ENCODE assay signal across 14 cellular contexts in the genomic region with DNA sequence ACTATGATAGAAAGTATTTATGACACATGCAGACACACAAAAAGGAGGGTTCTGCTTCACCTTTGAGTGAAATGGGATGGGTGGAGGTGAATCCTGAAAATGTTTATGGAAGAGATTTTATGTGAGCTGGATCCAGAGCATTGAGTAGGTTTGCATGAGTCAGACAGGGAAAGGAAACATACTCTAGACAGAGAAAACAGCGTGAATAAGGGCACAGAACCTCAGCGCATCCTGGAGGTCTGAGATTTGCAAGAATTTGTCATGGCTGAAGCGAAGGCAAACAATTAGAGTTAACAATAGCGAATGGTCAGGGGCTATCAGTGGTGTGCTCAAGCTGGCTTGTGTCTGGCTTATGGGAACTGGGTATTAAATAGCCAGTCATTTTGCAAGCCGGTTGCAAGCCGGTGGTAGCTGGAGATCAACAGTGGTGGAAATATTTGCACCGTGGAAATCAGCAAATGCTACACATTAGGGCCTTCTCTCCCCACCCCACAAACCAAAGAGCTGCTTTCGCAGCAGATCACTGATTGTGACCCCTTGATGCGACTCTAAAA. TPM values are rescaled to one million over a fixed set of nuclear protein-coding genes. Genes with fewer than 3 reads are reported as not detected.
DNase-seq lines count a peak whose midpoint lies in the region; ATAC-seq and TF ChIP-seq lines count a peak whose summit lies in the region.
"Had no signal": no experiment of that assay in that cellular context is flagged by ENCODE, and none has a peak within 500 bp of the region (broad histone marks: within the 10 kb centered on the region; RNA-seq: fewer than 3 reads in every experiment).

No MANE protein-coding gene starts in this region.

- H3K9ac ChIP-seq in PC-3 (ENCODE audit: low read length): no peak overlapping the region

- no peak overlapping the region for H3K4me3 ChIP-seq in PC-3 (ENCODE audit: low read length)
- H3K4me3 ChIP-seq in right atrium auricular region: no peak overlapping the region
- H3K4me3 ChIP-seq: left lung had no signal

- TF ChIP-seq CTCF in PC-3 (conservative IDR thresholded peaks at IDR 0.05; ENCODE audit: low read depth, low read length): no peak
- no peak for TF ChIP-seq CTCF in right atrium auricular region (IDR thresholded peaks at IDR 0.05)

- H3K9me3 ChIP-seq in PC-3 (ENCODE audit: low read length) (no peaks in the 10 kb centered on the region), right atrium auricular region (no peaks in the 10 kb centered on the region)
- H3K9me3 ChIP-seq: left lung had no signal

- H3K4me2 ChIP-seq in PC-3 (ENCODE audit: low read length): 0 out of 2 replicates have a peak overlapping the region, but pooled peaks have one; percentile 6

- no peaks in the 10 kb centered on the region for H3F3A ChIP-seq in PC-3 (ENCODE audit: low read length, unreplicated experiment)

- intact Hi-C loops in PC-3 (cut with micrococcal nuclease): no loop called here

- H3K9me2 ChIP-seq in PC-3 (replicated peaks; ENCODE audit: low read length): no peaks in the 10 kb centered on the region

- no peaks in the 10 kb centered on the region for H3K27me3 ChIP-seq in PC-3 (ENCODE audit: low read length)
- no peaks in the 10 kb centered on the region for H3K27me3 ChIP-seq in right atrium auricular region
- H3K27me3 ChIP-seq: left lung had no signal

- no peak overlapping the region for H2AFZ ChIP-seq in PC-3 (ENCODE audit: low read length)

- H4K20me1 ChIP-seq in PC-3 (ENCODE audit: low read length): no peaks in the 10 kb centered on the region

- no peaks in the 10 kb centered on the region for H3K79me2 ChIP-seq in PC-3 (ENCODE audit: low read length)

- CTCF ChIA-PET in PC-3 (lab: Charles Lee): no interaction called here

- H3K27ac ChIP-seq in PC-3 (ENCODE audit: low read length) (0 out of 2 replicates have a peak overlapping the region, but pooled peaks have one; percentile 1), right atrium auricular region (no peak overlapping the region)
- H3K27ac ChIP-seq: left lung, VCaP had no signal

- no TSS peak for BruUV-seq in PC-3 (replicated peaks; lab: Mats Ljungman, UMichigan)

- peak; percentile 98 for ATAC-seq in PC-3
- ATAC-seq: left lung had no signal

- POLR2A ChIA-PET in PC-3 (lab: Charles Lee; ENCODE audit: unreplicated experiment): no interaction called here

- no peaks in the 10 kb centered on the region for H3K36me3 ChIP-seq in PC-3 (ENCODE audit: low read depth, low read length)
- H3K36me3 ChIP-seq in right atrium auricular region: no peaks in the 10 kb centered on the region
- H3K36me3 ChIP-seq: left lung had no signal

- H3K4me1 ChIP-seq in PC-3 (ENCODE audit: insufficient read depth, low read length): peaks cover 12% of the 10 kb centered on the region
- H3K4me1 ChIP-seq in right atrium auricular region: peaks cover 0 to 7% of the 10 kb centered on the region in 2 donors
- H3K4me1 ChIP-seq: left lung had no signal

- peak; percentile 44 for DNase-seq in ELR (ENCODE audit: low read depth)
- peak; percentile 2 for DNase-seq in HCEC 1CT
- peak; percentile 78 for DNase-seq in PC-3
- DNase-seq in kidney tubule cell (ENCODE audit: low spot score): peak; percentile 26
- DNase-seq in activated naive CD4-positive, alpha-beta T cell treated with anti-CD3 and anti-CD28 coated beads, Interleukin-2, amount 50 U/mL, for 16 hours: no peak
- DNase-seq in occipital lobe (lab: John Stamatoyannopoulos, UW): no peak
- DNase-seq in right atrium auricular region (ENCODE audit: low spot score): no peak
- no peak for DNase-seq in stimulated activated CD4-positive, alpha-beta T cell treated with anti-CD3 and anti-CD28 coated beads, Interleukin-2, amount 100 ng/mL, for 24 hours
- DNase-seq: ACHN; left lung; NCI-H524; SHP77 treated with DMSO at 0.1 percent for 48 hours; stimulated activated CD8-positive, alpha-beta memory T cell treated with anti-CD3 and anti-CD28 coated beads, Interleukin-4, amount 100 ng/mL, for 48 hours had no signal

RNA-seq across cellular contexts. Expression of a gene that starts 36.4 kb away (rescaled TPM):
- total RNA-seq in PC-3 (2014; rRNA removed): 8.4 and 12.2 TPM in 2 replicates
- 39.9 TPM for total RNA-seq in occipital lobe
- total RNA-seq in right atrium auricular region: 1 to 10 TPM in 1 of 2 donors, under 1 TPM in 1; 0.90 to 5.3 TPM

Comparison
In these comparisons a context has a peak if more than half of its experiments do, and no peak if none do; other contexts are left out.
1. DNase-seq: peak in ELR (single experiment), HCEC 1CT (single experiment), PC-3 (single experiment) and kidney tubule cell (single experiment); none in activated naive CD4-positive, alpha-beta T cell treated with anti-CD3 and anti-CD28 coated beads, Interleukin-2, amount 50 U/mL, for 16 hours (single experiment), occipital lobe (single experiment), right atrium auricular region (single experiment) and stimulated activated CD4-positive, alpha-beta T cell treated with anti-CD3 and anti-CD28 coated beads, Interleukin-2, amount 100 ng/mL, for 24 hours (0 of 2).